Comparison of ENCODE assay signal across 1 cellular context in the genomic region with DNA sequence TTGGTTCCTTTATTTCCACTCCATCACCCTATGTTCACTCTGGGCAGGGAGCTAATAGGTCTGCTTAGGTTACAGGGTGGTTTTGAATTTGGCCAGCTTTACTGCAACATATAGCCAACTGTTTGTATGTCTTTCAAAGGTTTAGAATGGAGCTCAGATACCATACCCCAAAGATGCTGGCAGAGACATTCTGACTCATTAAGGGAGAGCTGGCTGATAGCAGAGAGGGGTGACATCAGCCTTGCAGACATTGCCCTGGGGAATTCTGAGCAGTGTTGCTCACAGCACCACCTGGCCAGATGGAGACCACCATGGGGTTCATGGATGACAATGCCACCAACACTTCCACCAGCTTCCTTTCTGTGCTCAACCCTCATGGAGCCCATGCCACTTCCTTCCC.
TF ChIP-seq lines count a peak whose summit lies in the region.

No MANE protein-coding gene starts in this region.

TF ChIP-seq in GM12878, 131 proteins besides CTCF, POLR2A, EP300 and RAD21:
- TF ChIP-seq E2F4 (IDR thresholded peaks at IDR 0.05; ENCODE audit: low read depth, low read length) (no peak), ZBTB4 (CRISPR knock-in tag; IDR thresholded peaks at IDR 0.05) (no peak), ELK1 (IDR thresholded peaks at IDR 0.05; ENCODE audit: low read depth, low read length) (no peak), BACH1 (IDR thresholded peaks at IDR 0.05; ENCODE audit: borderline replicate concordance) (no peak), FOXM1 (IDR thresholded peaks at IDR 0.05; ENCODE audit: low read depth, low read length) (no peak), SREBF1 (IDR thresholded peaks at IDR 0.05; ENCODE audit: low read length) (no peak), DPF2 (IDR thresholded peaks at IDR 0.05) (no peak), SP1 (IDR thresholded peaks at IDR 0.05; ENCODE audit: low read depth, low read length) (no peak), MTA2 (IDR thresholded peaks at IDR 0.05; ENCODE audit: low read depth) (no peak), MEF2B (IDR thresholded peaks at IDR 0.05; ENCODE audit: partially characterized antibody, poor library complexity, severe bottlenecking) (no peak), RCOR1 (conservative IDR thresholded peaks at IDR 0.05; ENCODE audit: low read depth, low read length) (no peak), CHD1 (IDR thresholded peaks at IDR 0.05; ENCODE audit: low read depth, low read length) (no peak), ZNF207 (IDR thresholded peaks at IDR 0.05; ENCODE audit: borderline replicate concordance) (no peak), SMARCA5 (IDR thresholded peaks at IDR 0.05) (no peak), RAD51 (IDR thresholded peaks at IDR 0.05) (no peak), RB1 (IDR thresholded peaks at IDR 0.05; ENCODE audit: borderline replicate concordance) (no peak)
TF ChIP-seq in GM12878: peak in this region for 0.
